ENCODE assay signal across 11 cellular contexts in the genomic region with DNA sequence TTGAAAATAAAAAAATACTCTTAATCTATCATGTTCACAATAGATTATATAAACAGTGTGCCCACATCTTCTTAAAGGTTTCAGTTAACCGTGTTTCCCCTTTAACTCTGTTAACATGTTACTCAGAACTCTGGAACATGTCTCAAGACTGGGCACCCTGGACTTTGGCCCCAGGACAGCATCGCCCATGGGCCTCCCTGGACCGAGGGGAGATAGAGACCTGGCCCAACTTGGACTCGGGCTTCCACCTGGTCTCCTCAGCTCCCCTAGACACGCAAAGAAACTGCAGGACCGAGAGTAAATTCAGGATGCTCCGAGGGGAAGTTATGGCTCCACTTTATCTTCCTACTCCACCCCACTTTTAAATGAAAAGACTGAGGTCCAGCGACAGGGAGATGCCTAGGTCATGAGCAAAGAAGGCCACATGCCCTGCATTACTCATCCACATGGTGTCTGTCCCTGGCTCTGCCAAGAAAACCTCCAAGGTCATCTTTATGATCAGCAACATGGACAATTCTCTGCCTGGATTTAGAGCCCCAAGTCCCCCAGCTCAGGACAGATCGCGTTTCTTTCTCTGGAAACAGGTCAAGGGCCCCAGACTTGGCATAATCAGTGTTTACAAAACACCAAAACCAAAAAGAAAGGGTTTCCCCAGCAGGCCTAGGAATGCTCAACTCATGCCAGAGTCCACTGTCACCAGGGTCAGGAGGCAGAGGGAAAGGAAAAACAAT. TPM values are rescaled to one million over a fixed set of nuclear protein-coding genes. Genes with fewer than 3 reads are reported as not detected.
DNase-seq lines count a peak whose midpoint lies in the region; ATAC-seq and TF ChIP-seq lines count a peak whose summit lies in the region.
"Had no signal": no experiment of that assay in that cellular context is flagged by ENCODE, and none has a peak within 500 bp of the region (broad histone marks: within the 10 kb centered on the region; RNA-seq: fewer than 3 reads in every experiment).

No MANE protein-coding gene starts in this region.

- H3K27ac Mint-ChIP-seq in stimulated activated naive B cell treated with anti-CD40 and anti-IgM and Interleukin-4, amounts not matched to agents 10 μg/mL and 1 μg/mL and 100 μg/mL, for 72 hours: peak overlapping the region; percentile 16
- no peak overlapping the region for H3K27ac Mint-ChIP-seq in T-cell

- no peak overlapping the region for H3K9ac ChIP-seq in colonic mucosa (ENCODE audit: low read depth in 2 of 2, low read length in 2 of 2)

- DNase-seq in HCEC 1CT (peak; percentile 53), colonic mucosa (no peak), right lobe of liver (peak in 1 of 3 donors; percentile 77), T-cell (no peak), T-helper 2 cell (no peak), GM10266 (ENCODE audit: extremely low spot score) (no peak), WERI-Rb-1 (no peak)
- no peak for DNase-seq in stimulated activated naive B cell treated with anti-CD40 and anti-IgM and Interleukin-4, amounts not matched to agents 10 μg/mL and 1 μg/mL and 100 μg/mL, for 72 hours
- DNase-seq: activated CD8-positive, alpha-beta memory T cell treated with anti-CD3 and anti-CD28 coated beads, Interleukin-2, amount 50 U/mL, for 48 hours; NCI-H1105 treated with DMSO at 0.1 percent for 48 hours; SJCRH30 had no signal

- CTCF ChIA-PET in T-cell (lab: Charles Lee): interaction anchor here in 1 of 2 donors (0.6 kb wide), 1 partner anchor 76 kb away, joined by 4 read pairs; no protein-coding TSS in a partner anchor

- peaks cover 43% of the 10 kb centered on the region for H3K36me3 ChIP-seq in colonic mucosa
- peaks cover 6 to 51% (median 16%) of the 10 kb centered on the region in 4 donors for H3K36me3 ChIP-seq in right lobe of liver
- peaks cover 24% of the 10 kb centered on the region for H3K36me3 ChIP-seq in WERI-Rb-1

- H3K9me3 Mint-ChIP-seq in stimulated activated naive B cell treated with anti-CD40 and anti-IgM and Interleukin-4, amounts not matched to agents 10 μg/mL and 1 μg/mL and 100 μg/mL, for 72 hours: no peaks in the 10 kb centered on the region
- H3K9me3 Mint-ChIP-seq in T-cell: no peaks in the 10 kb centered on the region

- no peak overlapping the region for H3K4me3 Mint-ChIP-seq in stimulated activated naive B cell treated with anti-CD40 and anti-IgM and Interleukin-4, amounts not matched to agents 10 μg/mL and 1 μg/mL and 100 μg/mL, for 72 hours
- no peak overlapping the region for H3K4me3 Mint-ChIP-seq in T-cell

- H3K36me3 Mint-ChIP-seq in stimulated activated naive B cell treated with anti-CD40 and anti-IgM and Interleukin-4, amounts not matched to agents 10 μg/mL and 1 μg/mL and 100 μg/mL, for 72 hours: peaks cover 72 to 86% of the 10 kb centered on the region in 2 donors
- H3K36me3 Mint-ChIP-seq in T-cell: peaks cover 77% of the 10 kb centered on the region

- intact Hi-C loops in colonic mucosa (cut with DNase I) (no loop called here), right lobe of liver (cut with DNase I) (no loop called here)

- peaks cover 21 to 30% of the 10 kb centered on the region in 2 donors for H3K4me1 Mint-ChIP-seq in stimulated activated naive B cell treated with anti-CD40 and anti-IgM and Interleukin-4, amounts not matched to agents 10 μg/mL and 1 μg/mL and 100 μg/mL, for 72 hours
- H3K4me1 Mint-ChIP-seq in T-cell: no peaks in the 10 kb centered on the region

- ATAC-seq in right lobe of liver: peak; percentile 45 to 66 (median 54)
- no peak for ATAC-seq in stimulated activated naive B cell treated with anti-CD40 and anti-IgM and Interleukin-4, amounts not matched to agents 10 μg/mL and 1 μg/mL and 100 μg/mL, for 72 hours (replicated peaks)
- no peak for ATAC-seq in T-cell (replicated peaks in 1 of 4)

- no peak for TF ChIP-seq CTCF in colonic mucosa (IDR thresholded peaks at IDR 0.05)
- no peak for TF ChIP-seq CTCF in right lobe of liver (IDR thresholded peaks at IDR 0.05)
- no peak for TF ChIP-seq CTCF in GM10266 (IDR thresholded peaks at IDR 0.05; ENCODE audit: control insufficient read depth, insufficient read depth, low read depth, missing control alignments)
- no peak for TF ChIP-seq CTCF in WERI-Rb-1 (IDR thresholded peaks at IDR 0.05; ENCODE audit: low read depth, low read length)

- H3K27ac ChIP-seq in colonic mucosa (peak overlapping the region; percentile 49), right lobe of liver (peak overlapping the region; percentile 77 to 86 (median 77)), WERI-Rb-1 (no peak overlapping the region)
- H3K27ac ChIP-seq: SJCRH30 had no signal

- POLR2A ChIA-PET in T-cell (lab: Charles Lee): no interaction called here

- H3K27me3 Mint-ChIP-seq in stimulated activated naive B cell treated with anti-CD40 and anti-IgM and Interleukin-4, amounts not matched to agents 10 μg/mL and 1 μg/mL and 100 μg/mL, for 72 hours: no peaks in the 10 kb centered on the region
- no peaks in the 10 kb centered on the region for H3K27me3 Mint-ChIP-seq in T-cell

- TF ChIP-seq POLR2A in right lobe of liver (IDR thresholded peaks at IDR 0.05): no peak

- no peak overlapping the region for H3K4me3 ChIP-seq in colonic mucosa
- H3K4me3 ChIP-seq in right lobe of liver: no peak overlapping the region
- H3K4me3 ChIP-seq in WERI-Rb-1 (ENCODE audit: low read depth, low read length): no peak overlapping the region
- H3K4me3 ChIP-seq: SJCRH30 had no signal

- WGBS in right lobe of liver (ENCODE audit: insufficient coverage, low coverage, low lambda C conversion rate, missing lambda C conversion rate): 41% methylated on average over 8 of the region's 10 CpGs

- no peaks in the 10 kb centered on the region for H3K27me3 ChIP-seq in colonic mucosa
- H3K27me3 ChIP-seq in right lobe of liver: no peaks in the 10 kb centered on the region
- H3K27me3 ChIP-seq in WERI-Rb-1 (ENCODE audit: insufficient read depth, low read depth, severe bottlenecking): no peaks in the 10 kb centered on the region
- H3K27me3 ChIP-seq: SJCRH30 had no signal

- no peaks in the 10 kb centered on the region for H3K4me1 ChIP-seq in colonic mucosa
- H3K4me1 ChIP-seq in right lobe of liver: peaks cover 0 to 57% (median 30%) of the 10 kb centered on the region in 4 donors
- H3K4me1 ChIP-seq: SJCRH30 had no signal

- no peaks in the 10 kb centered on the region for H3K9me3 ChIP-seq in colonic mucosa
- no peaks in the 10 kb centered on the region for H3K9me3 ChIP-seq in right lobe of liver
- no peaks in the 10 kb centered on the region for H3K9me3 ChIP-seq in WERI-Rb-1 (ENCODE audit: severe bottlenecking)
- H3K9me3 ChIP-seq: SJCRH30 had no signal

RNA-seq across cellular contexts. Expression of a gene that starts 17.3 kb away (rescaled TPM):
- 10 to 100 TPM; 30.2 to 60.5 TPM for total RNA-seq in colonic mucosa
- total RNA-seq in right lobe of liver: 100 to 1,000 TPM; 192 to 869 (median 343) TPM
- total RNA-seq in T-cell: 1 to 10 TPM in 2 of 5 donors, under 1 TPM in 1, not detected in 2; 0.49 to 1.6 (median 1.4) TPM

RNA-seq across cellular contexts. Expression of a gene that starts 43.1 kb away (rescaled TPM):
- total RNA-seq in colonic mucosa (100 to 1,000 TPM; 153 to 220 TPM), right lobe of liver (100 to 1,000 TPM in 1 of 6 experiments, 10 to 100 TPM in 5; 70.1 to 155 (median 79.1) TPM), T-cell (100 to 1,000 TPM; 118 to 211 (median 170) TPM)

Comparison
In these comparisons a context has a peak if more than half of its experiments do, and no peak if none do; other contexts are left out.
1. ATAC-seq: peak in right lobe of liver (4 of 4); none in stimulated activated naive B cell treated with anti-CD40 and anti-IgM and Interleukin-4, amounts not matched to agents 10 μg/mL and 1 μg/mL and 100 μg/mL, for 72 hours (0 of 2) and T-cell (0 of 4).
2. RNA of a gene that starts 17.3 kb away (total RNA-seq): 192 to 869 TPM in right lobe of liver and 30.2 to 60.5 TPM in colonic mucosa; 0.49 to 1.6 TPM in T-cell; every median in the first group is over 10 times any median in the second.